Comparison of ENCODE assay signal across 1 cellular context in genomic region chr7:97872025-97872669, GRCh38.
TF ChIP-seq lines count a peak whose summit lies in the region.

Gene ASNS (minus strand): TSS chr7:97872408. CDS start chr7:97869156, 3,252 bp downstream.

TF ChIP-seq in HepG2, 621 proteins besides CTCF, POLR2A, EP300 and RAD21 (continued from another document and continues in another):
- peak; percentile 61 for TF ChIP-seq HNF1B (CRISPR knock-in tag; IDR thresholded peaks at IDR 0.05)
- TF ChIP-seq CCDC6 (CRISPR knock-in tag; IDR thresholded peaks at IDR 0.05) = peak; percentile 86; the same call in 1 of the 2 replicates
- TF ChIP-seq PHF8 (CRISPR knock-in tag; IDR thresholded peaks at IDR 0.05) = peak; percentile 93
- peak; percentile 47; the same call in 1 of the 2 replicates for TF ChIP-seq RARA (CRISPR knock-in tag; IDR thresholded peaks at IDR 0.05)
- peak; percentile 93 for TF ChIP-seq ZGPAT (CRISPR knock-in tag; IDR thresholded peaks at IDR 0.05)
- TF ChIP-seq KDM2A (CRISPR knock-in tag; IDR thresholded peaks at IDR 0.05; ENCODE audit: borderline replicate concordance, low read depth) = peak; percentile 98
- peak; percentile 46; the same call in 1 of the 2 replicates for TF ChIP-seq FOSL2 (CRISPR knock-in tag; IDR thresholded peaks at IDR 0.05)
- no peak for TF ChIP-seq ZFP82 (CRISPR knock-in tag; IDR thresholded peaks at IDR 0.05; ENCODE audit: borderline replicate concordance)
- 0 out of 2 replicates have a peak, but pooled peaks have one; percentile 30 for TF ChIP-seq ZNF576 (CRISPR knock-in tag; IDR thresholded peaks at IDR 0.05)
- TF ChIP-seq MIXL1 (CRISPR knock-in tag; IDR thresholded peaks at IDR 0.05) = no peak; the same call in 1 of the 2 replicates
- TF ChIP-seq ZNF253 (CRISPR knock-in tag; IDR thresholded peaks at IDR 0.05; ENCODE audit: borderline replicate concordance) = peak; percentile 71; the same call in 1 of the 2 replicates
- peak; percentile 23 for TF ChIP-seq NCOA2 (CRISPR knock-in tag; IDR thresholded peaks at IDR 0.05)
- TF ChIP-seq HINFP (CRISPR knock-in tag; IDR thresholded peaks at IDR 0.05; ENCODE audit: low read depth) = no peak
- peak; percentile 77; the same call in 1 of the 2 replicates for TF ChIP-seq MXD4 (CRISPR knock-in tag; IDR thresholded peaks at IDR 0.05)
- TF ChIP-seq ARNT2 (CRISPR knock-in tag; IDR thresholded peaks at IDR 0.05; ENCODE audit: low read depth) = peak; percentile 90
- peak; percentile 91; the same call in 1 of the 2 replicates for TF ChIP-seq ZNF749 (CRISPR knock-in tag; IDR thresholded peaks at IDR 0.05; ENCODE audit: borderline replicate concordance)
- peak; percentile 76; the same call in 1 of the 2 replicates for TF ChIP-seq BHLHE40 (IDR thresholded peaks at IDR 0.05; ENCODE audit: low read length)
- no peak for TF ChIP-seq FOXO4 (CRISPR knock-in tag; conservative IDR thresholded peaks at IDR 0.05)
- no peak for TF ChIP-seq NFRKB (IDR thresholded peaks at IDR 0.05)
- TF ChIP-seq DZIP1 (CRISPR knock-in tag; IDR thresholded peaks at IDR 0.05) = 0 out of 2 replicates have a peak, but pooled peaks have one; percentile 46
- peak; percentile 66 for TF ChIP-seq ZNF777 (CRISPR knock-in tag; IDR thresholded peaks at IDR 0.05)
- peak; percentile 79 for TF ChIP-seq ARID5B (CRISPR knock-in tag; IDR thresholded peaks at IDR 0.05)
- peak; percentile 45; the same call in 1 of the 2 replicates for TF ChIP-seq ZNF691 (CRISPR knock-in tag; IDR thresholded peaks at IDR 0.05; ENCODE audit: borderline replicate concordance, low read depth)
- TF ChIP-seq PRPF4 (IDR thresholded peaks at IDR 0.05; ENCODE audit: low read depth, low read length, poor library complexity, severe bottlenecking) = no peak
- TF ChIP-seq YEATS2 (CRISPR knock-in tag; IDR thresholded peaks at IDR 0.05; ENCODE audit: borderline replicate concordance) = peak; percentile 53; the same call in 1 of the 2 replicates
- TF ChIP-seq HMGXB4 (CRISPR knock-in tag; IDR thresholded peaks at IDR 0.05; ENCODE audit: borderline replicate concordance in 1 of 2, low read depth in 1 of 2) = peak in 1 of 2 experiments; percentile 66; a peak in 2 of 4 replicates
- no peak for TF ChIP-seq ZFYVE20 (CRISPR knock-in tag; IDR thresholded peaks at IDR 0.05; ENCODE audit: borderline replicate concordance, low read depth)
- peak; percentile 5; the same call in 1 of the 2 replicates for TF ChIP-seq ZBTB33 (CRISPR knock-in tag; IDR thresholded peaks at IDR 0.05)
